ENCODE assay signal across 29 cellular contexts in genomic region chr10:8158439-8159071, GRCh38.
DNase-seq lines count a peak whose midpoint lies in the region; ATAC-seq and TF ChIP-seq lines count a peak whose summit lies in the region.
"Had no signal": no experiment of that assay in that cellular context is flagged by ENCODE, and none has a peak within 500 bp of the region (broad histone marks: within the 10 kb centered on the region; RNA-seq: fewer than 3 reads in every experiment).

No MANE protein-coding gene starts in this region.

- POLR2A ChIA-PET in PC-3 (lab: Charles Lee; ENCODE audit: unreplicated experiment): no interaction called here

- H3K27me3 Mint-ChIP-seq in effector memory CD8-positive, alpha-beta T cell: peaks cover 36 to 53% of the 10 kb centered on the region in 2 donors

- H3K9me3 Mint-ChIP-seq in effector memory CD8-positive, alpha-beta T cell: peaks cover 0 to 2% of the 10 kb centered on the region in 2 donors
- H3K9me3 Mint-ChIP-seq: activated naive CD8-positive, alpha-beta T cell treated with anti-CD3 and anti-CD28 coated beads, Interleukin-2, amount 50 U/mL, for 24 hours; activated T-cell treated with anti-CD3 and anti-CD28 coated beads, Interleukin-2, amount 50 U/mL, for 24 hours; CD4-positive, alpha-beta memory T cell; natural killer cell had no signal

- no peak for TF ChIP-seq CTCF in PC-3 (conservative IDR thresholded peaks at IDR 0.05; ENCODE audit: low read depth, low read length)

- no peaks in the 10 kb centered on the region for H3K36me3 Mint-ChIP-seq in effector memory CD8-positive, alpha-beta T cell (ENCODE audit: insufficient read depth)
- H3K36me3 Mint-ChIP-seq: CD4-positive, alpha-beta memory T cell; natural killer cell; stimulated activated naive B cell treated with anti-CD40 and anti-IgM and Interleukin-4, amounts not matched to agents 10 μg/mL and 1 μg/mL and 100 μg/mL, for 72 hours had no signal

- no peaks in the 10 kb centered on the region for H3K27me3 ChIP-seq in PC-3 (ENCODE audit: low read length)
- H3K27me3 ChIP-seq: testis had no signal

- H3K4me1 Mint-ChIP-seq in effector memory CD8-positive, alpha-beta T cell (ENCODE audit: low read depth in 2 of 2): peaks cover 5 to 7% of the 10 kb centered on the region in 2 donors
- H3K4me1 Mint-ChIP-seq: stimulated activated naive B cell treated with anti-CD40 and anti-IgM and Interleukin-4, amounts not matched to agents 10 μg/mL and 1 μg/mL and 100 μg/mL, for 72 hours had no signal

- no peak overlapping the region for H3K27ac Mint-ChIP-seq in effector memory CD8-positive, alpha-beta T cell
- H3K27ac Mint-ChIP-seq: activated naive CD8-positive, alpha-beta T cell treated with anti-CD3 and anti-CD28 coated beads, Interleukin-2, amount 50 U/mL, for 24 hours; activated T-cell treated with anti-CD3 and anti-CD28 coated beads, Interleukin-2, amount 50 U/mL, for 24 hours; natural killer cell; stimulated activated naive B cell treated with anti-CD40 and anti-IgM and Interleukin-4, amounts not matched to agents 10 μg/mL and 1 μg/mL and 100 μg/mL, for 72 hours; T-helper 2 cell treated with Interferon-gamma antibody and Interleukin-4, amounts not matched to agents 5 μg/mL and 100 μg/mL, for 36 hours had no signal

- H3K4me3 Mint-ChIP-seq in effector memory CD8-positive, alpha-beta T cell: no peak overlapping the region
- H3K4me3 Mint-ChIP-seq: activated naive CD8-positive, alpha-beta T cell treated with anti-CD3 and anti-CD28 coated beads, Interleukin-2, amount 50 U/mL, for 24 hours; activated T-cell treated with anti-CD3 and anti-CD28 coated beads, Interleukin-2, amount 50 U/mL, for 24 hours; CD4-positive, alpha-beta memory T cell; natural killer cell; stimulated activated naive B cell treated with anti-CD40 and anti-IgM and Interleukin-4, amounts not matched to agents 10 μg/mL and 1 μg/mL and 100 μg/mL, for 72 hours; T-helper 2 cell treated with Interferon-gamma antibody and Interleukin-4, amounts not matched to agents 5 μg/mL and 100 μg/mL, for 36 hours had no signal

- CTCF ChIA-PET in PC-3 (lab: Charles Lee): no interaction called here

- no TSS peak for BruUV-seq in PC-3 (replicated peaks; lab: Mats Ljungman, UMichigan)

- H3K36me3 ChIP-seq in PC-3 (ENCODE audit: low read depth, low read length): no peaks in the 10 kb centered on the region
- H3K36me3 ChIP-seq: HAP-1, lower lobe of right lung had no signal

- H3K27ac ChIP-seq in PC-3 (ENCODE audit: low read length): peak overlapping the region; percentile 98
- H3K27ac ChIP-seq: 22Rv1, KMS-11, lower lobe of right lung, psoas muscle, testis, VCaP had no signal

- H2AFZ ChIP-seq in PC-3 (ENCODE audit: low read length): peak overlapping the region; percentile 67

- no peaks in the 10 kb centered on the region for H4K20me1 ChIP-seq in PC-3 (ENCODE audit: low read length)

- H3K4me3 ChIP-seq in PC-3 (ENCODE audit: low read length): peak overlapping the region; percentile 47; the same call in 1 of the 2 replicates
- H3K4me3 ChIP-seq: HAP-1, lower lobe of right lung, psoas muscle, testis had no signal

- intact Hi-C loops in PC-3 (cut with micrococcal nuclease): loop anchor here (2.0 to 10.0 kb wide), 2 partner anchors 104 to 284 kb away; partner anchors contain the start of gene GATA3

- H3K9me3 ChIP-seq in PC-3 (ENCODE audit: low read length): no peaks in the 10 kb centered on the region
- H3K9me3 ChIP-seq: HAP-1, lower lobe of right lung, psoas muscle, testis had no signal

- no peaks in the 10 kb centered on the region for H3K9me2 ChIP-seq in PC-3 (replicated peaks; ENCODE audit: low read length)

- H3K4me2 ChIP-seq in PC-3 (ENCODE audit: low read length): peak overlapping the region; percentile 70
- H3K4me2 ChIP-seq: KMS-11 had no signal

- DNase-seq in DMS 273 (lab: John Stamatoyannopoulos, UW; ENCODE audit: unreplicated experiment) (peak; percentile 52), DMS 273 treated with DMSO at 0.1 percent for 48 hours (lab: John Stamatoyannopoulos, UW) (no peak), PC-3 (peak; percentile 88), amniotic epithelial cell (ENCODE audit: low read depth) (peak; percentile 44), stromal cell of bone marrow (ENCODE audit: low read depth) (peak; percentile 6)
- DNase-seq in stimulated activated CD4-positive, alpha-beta T cell treated with anti-CD3 and anti-CD28 coated beads, Interleukin-4, amount 100 ng/mL, for 1 hour: no peak
- DNase-seq in effector memory CD8-positive, alpha-beta T cell: no peak
- no peak for DNase-seq in stimulated activated naive CD8-positive, alpha-beta T cell treated with anti-CD3 and anti-CD28 coated beads, Interleukin-15, Interleukin-2, amounts not matched to agents 100 U/mL and 50 U/mL, for 24 hours
- DNase-seq: activated CD4-positive, alpha-beta T cell treated with anti-CD3 and anti-CD28 coated beads for 4 hours; activated gamma-delta T cell treated with Interleukin-2 at 50 U/mL for 16 hours; activated naive CD8-positive, alpha-beta T cell treated with anti-CD3 and anti-CD28 coated beads, Interleukin-2, amount 50 U/mL, for 24 hours; activated T-cell treated with anti-CD3 and anti-CD28 coated beads, Interleukin-2, amount 50 U/mL, for 24 hours; CD4-positive, alpha-beta memory T cell; DMS153; kidney; lower lobe of right lung; natural killer cell; NCI-H187 treated with DMSO at 0.1 percent for 48 hours; NCI-H69; occipital lobe; psoas muscle; Right ventricle myocardium superior; stimulated activated naive B cell treated with anti-CD40 and anti-IgM and Interleukin-4, amounts not matched to agents 10 μg/mL and 1 μg/mL and 100 μg/mL, for 72 hours; testis had no signal

- H3K4me1 ChIP-seq in PC-3 (ENCODE audit: insufficient read depth, low read length): peaks cover 24% of the 10 kb centered on the region
- H3K4me1 ChIP-seq: HAP-1, lower lobe of right lung, psoas muscle, testis had no signal

- peaks cover 8% of the 10 kb centered on the region for H3F3A ChIP-seq in PC-3 (ENCODE audit: low read length, unreplicated experiment)

- no peaks in the 10 kb centered on the region for H3K79me2 ChIP-seq in PC-3 (ENCODE audit: low read length)

- peak overlapping the region; percentile 73 for H3K9ac ChIP-seq in PC-3 (ENCODE audit: low read length)
- H3K9ac ChIP-seq: KMS-11 had no signal

- peak; percentile 77 for ATAC-seq in PC-3
- no peak for ATAC-seq in effector memory CD8-positive, alpha-beta T cell (replicated peaks)
- no peak for ATAC-seq in stimulated activated naive CD8-positive, alpha-beta T cell treated with anti-CD3 and anti-CD28 coated beads, Interleukin-15, Interleukin-2, amounts not matched to agents 100 U/mL and 50 U/mL, for 24 hours
- ATAC-seq: activated naive CD8-positive, alpha-beta T cell treated with anti-CD3 and anti-CD28 coated beads, Interleukin-2, amount 50 U/mL, for 24 hours; lower lobe of right lung; natural killer cell; psoas muscle; stimulated activated naive B cell treated with anti-CD40 and anti-IgM and Interleukin-4, amounts not matched to agents 10 μg/mL and 1 μg/mL and 100 μg/mL, for 72 hours had no signal

Comparison
In these comparisons a context has a peak if more than half of its experiments do, and no peak if none do; other contexts are left out.
1. DNase-seq: peak in DMS 273 (single experiment), PC-3 (single experiment), amniotic epithelial cell (single experiment) and stromal cell of bone marrow (single experiment); none in DMS 273 treated with DMSO at 0.1 percent for 48 hours (single experiment), stimulated activated CD4-positive, alpha-beta T cell treated with anti-CD3 and anti-CD28 coated beads, Interleukin-4, amount 100 ng/mL, for 1 hour (single experiment), effector memory CD8-positive, alpha-beta T cell (0 of 3) and stimulated activated naive CD8-positive, alpha-beta T cell treated with anti-CD3 and anti-CD28 coated beads, Interleukin-15, Interleukin-2, amounts not matched to agents 100 U/mL and 50 U/mL, for 24 hours (single experiment).